In genomic region chr16:6573577-6573976, GRCh38 we compare ENCODE assay signal across 2 cellular contexts.
TF ChIP-seq lines count a peak whose summit lies in the region.

No MANE protein-coding gene starts in this region.

TF ChIP-seq in H1, 55 proteins besides CTCF, POLR2A, EP300 and RAD21 (continued from another document):
- TF ChIP-seq USF2 (IDR thresholded peaks at IDR 0.05; ENCODE audit: low read length), result no peak

TF ChIP-seq in WTC11, 78 proteins besides CTCF, POLR2A, EP300 and RAD21 (continued from another document):
- TF ChIP-seq CDX4 (CRISPR knock-in tag; IDR thresholded peaks at IDR 0.05; ENCODE audit: borderline replicate concordance), result no peak
- TF ChIP-seq OVOL2 (CRISPR knock-in tag; IDR thresholded peaks at IDR 0.05; ENCODE audit: borderline replicate concordance), result no peak
- no peak for TF ChIP-seq ZNF425 (CRISPR knock-in tag; conservative IDR thresholded peaks at IDR 0.05)
- no peak for TF ChIP-seq FOXP1 (CRISPR knock-in tag; IDR thresholded peaks at IDR 0.05; ENCODE audit: borderline replicate concordance)
- TF ChIP-seq ZNF263 (CRISPR knock-in tag; IDR thresholded peaks at IDR 0.05; ENCODE audit: low read depth), result no peak
- TF ChIP-seq ARID4B (CRISPR knock-in tag; IDR thresholded peaks at IDR 0.05; ENCODE audit: borderline replicate concordance), result no peak
